Comparison of ENCODE assay signal across 12 cellular contexts in the genomic region with DNA sequence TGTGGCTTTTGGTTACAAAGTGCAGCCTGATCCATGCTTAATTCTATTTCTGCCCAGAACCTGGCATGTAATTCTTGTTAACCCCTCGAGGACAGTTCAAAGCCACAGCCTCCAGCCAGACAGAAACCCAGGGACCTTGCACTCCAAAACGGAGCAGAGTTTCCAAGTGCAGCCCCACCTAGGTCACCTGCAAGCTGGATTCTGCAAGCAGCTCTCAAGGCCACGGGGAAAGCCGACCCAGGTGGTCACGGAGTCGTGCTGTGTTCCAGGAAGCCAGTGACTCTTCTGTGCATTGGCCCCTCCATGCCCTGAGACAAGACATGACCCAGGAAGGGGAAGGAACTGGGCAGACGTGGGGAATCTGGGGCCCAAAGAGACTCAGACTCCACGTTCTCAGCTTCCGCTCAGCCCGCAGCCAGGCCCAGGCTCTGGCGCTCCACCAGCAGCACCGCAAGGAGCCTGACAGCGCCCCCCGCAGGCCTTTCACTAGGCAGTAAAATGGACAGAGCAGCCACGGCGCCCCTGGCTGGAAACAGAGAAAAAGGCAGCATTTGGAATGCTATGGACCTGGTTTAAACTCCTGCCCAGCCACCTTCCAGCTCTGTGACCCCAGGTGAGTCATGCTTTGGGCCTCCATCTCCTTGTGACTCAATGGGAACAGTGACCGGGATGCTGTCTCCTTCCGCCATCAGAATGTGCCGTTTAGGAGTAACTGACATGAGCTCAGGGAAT. TPM values are rescaled to one million over a fixed set of nuclear protein-coding genes. Genes with fewer than 3 reads are reported as not detected.
A peak's percentile ranks its signal among the peaks of the same experiment; 100 is the strongest.
DNase-seq lines count a peak whose midpoint lies in the region; ATAC-seq and TF ChIP-seq lines count a peak whose summit lies in the region.
"Had no signal": no experiment of that assay in that cellular context is flagged by ENCODE, and none has a peak within 500 bp of the region (broad histone marks: within the 10 kb centered on the region; RNA-seq: fewer than 3 reads in every experiment).

No MANE protein-coding gene starts in this region.

- no peak overlapping the region for H3K4me3 Mint-ChIP-seq in GM23338
- H3K4me3 Mint-ChIP-seq: memory B cell had no signal

- no peaks in the 10 kb centered on the region for H4K20me1 ChIP-seq in GM23338 (replicated peaks; ENCODE audit: insufficient read depth)

- H2AFZ ChIP-seq in GM23338, result no peak overlapping the region

- TF ChIP-seq POLR2A in tibial nerve (IDR thresholded peaks at IDR 0.05), result no peak

- TF ChIP-seq EP300 in tibial nerve (IDR thresholded peaks at IDR 0.05), result no peak

- peaks cover 29% of the 10 kb centered on the region for H3K4me1 ChIP-seq in GM23338 (ENCODE audit: insufficient read depth)
- H3K4me1 ChIP-seq in tibial nerve, result no peaks in the 10 kb centered on the region

- ATAC-seq in GM23338, result peak; percentile 73
- no peak for ATAC-seq in GM18907 (IDR thresholded peaks at IDR 0.05; ENCODE audit: unreplicated experiment)

- no peaks in the 10 kb centered on the region for H3K9me3 ChIP-seq in tibial nerve

- H3K9me2 ChIP-seq in GM23338 (ENCODE audit: insufficient read depth), result no peaks in the 10 kb centered on the region

- H3K27ac ChIP-seq in GM23338 (ENCODE audit: low read depth) (peak overlapping the region; percentile 74), VCaP (no peak overlapping the region), tibial nerve (no peak overlapping the region)

- H3K4me2 ChIP-seq in GM23338, result no peak overlapping the region

- WGBS in tibial nerve, 2 donors, result 68 to 71% methylated on average over 18 to 19 of the region's 19 CpGs

- H3K27me3 ChIP-seq in GM23338 (ENCODE audit: insufficient read depth) (no peaks in the 10 kb centered on the region), tibial nerve (no peaks in the 10 kb centered on the region)

- peak; percentile 66 for DNase-seq in A172 (ENCODE audit: low spot score)
- DNase-seq in GM23338 (ENCODE audit: low spot score), result peak; percentile 94
- DNase-seq in iPS DF 4.7 (ENCODE audit: extremely low read depth, low spot score), result peak; percentile 30
- DNase-seq in DMS53 treated with DMSO at 0.1 percent for 48 hours (lab: John Stamatoyannopoulos, UW; ENCODE audit: unreplicated experiment), result no peak
- DNase-seq in Kasumi-1 (lab: John Stamatoyannopoulos, UW), result no peak
- no peak for DNase-seq in tibial nerve (ENCODE audit: low spot score in 2 of 2)
- DNase-seq: activated CD8-positive, alpha-beta memory T cell treated with anti-CD3 and anti-CD28 coated beads, Interleukin-2, amount 50 U/mL, for 48 hours; NCI-H2029 had no signal

- H3K27ac Mint-ChIP-seq in GM23338, result 0 out of 2 replicates have a peak overlapping the region, but pooled peaks have one; percentile 44

- H3K4me1 Mint-ChIP-seq in GM23338, result peaks cover 26% of the 10 kb centered on the region

- no peaks in the 10 kb centered on the region for H3K79me2 ChIP-seq in GM23338 (replicated peaks; ENCODE audit: insufficient read depth)

- H3K4me3 ChIP-seq in GM23338 (no peak overlapping the region), tibial nerve (no peak overlapping the region)

- TF ChIP-seq CTCF in GM23338 (conservative IDR thresholded peaks at IDR 0.05; ENCODE audit: low read depth in 2 of 2), result peak; percentile 82 to 91
- peak; percentile 17; the same call in 1 of the 2 replicates for TF ChIP-seq CTCF in VCaP (conservative IDR thresholded peaks at IDR 0.05)
- TF ChIP-seq CTCF in tibial nerve (IDR thresholded peaks at IDR 0.05), result no peak

- no peaks in the 10 kb centered on the region for H3K36me3 Mint-ChIP-seq in GM23338 (ENCODE audit: low read depth)
- H3K36me3 Mint-ChIP-seq: memory B cell had no signal

- H3K9me3 Mint-ChIP-seq in GM23338, result no peaks in the 10 kb centered on the region; the same call in 2 of the 3 replicates
- H3K9me3 Mint-ChIP-seq: memory B cell had no signal

- no peaks in the 10 kb centered on the region for H3K36me3 ChIP-seq in GM23338 (ENCODE audit: insufficient read depth)
- H3K36me3 ChIP-seq in tibial nerve, result peaks cover 0 to 1% (median 0%) of the 10 kb centered on the region in 3 donors

- H3K27me3 Mint-ChIP-seq in GM23338 (ENCODE audit: insufficient read depth, low read depth, poor library complexity), result peaks cover 13% of the 10 kb centered on the region
- H3K27me3 Mint-ChIP-seq: memory B cell had no signal

- H3F3A ChIP-seq in GM23338 (replicated peaks; ENCODE audit: low read depth), result peaks cover 18% of the 10 kb centered on the region; the same call in 1 of the 2 replicates

TF ChIP-seq in GM23338, 12 proteins besides CTCF, POLR2A, EP300 and RAD21 (continues in another document):
- TF ChIP-seq POLR2AphosphoS5 (IDR thresholded peaks at IDR 0.05; ENCODE audit: low read depth) (no peak), JUNB (IDR thresholded peaks at IDR 0.05; ENCODE audit: unreplicated experiment) (no peak), EZH2phosphoT487 (IDR thresholded peaks at IDR 0.05; ENCODE audit: unreplicated experiment) (no peak), ZNF331 (CRISPR knock-in tag; IDR thresholded peaks at IDR 0.05; ENCODE audit: low read depth) (no peak), EZH2 (IDR thresholded peaks at IDR 0.05; ENCODE audit: low read depth, unreplicated experiment) (no peak), STAT1 (IDR thresholded peaks at IDR 0.05; ENCODE audit: unreplicated experiment) (no peak), NANOG (IDR thresholded peaks at IDR 0.05; ENCODE audit: borderline replicate concordance) (no peak)
- TF ChIP-seq, protein P1, sequence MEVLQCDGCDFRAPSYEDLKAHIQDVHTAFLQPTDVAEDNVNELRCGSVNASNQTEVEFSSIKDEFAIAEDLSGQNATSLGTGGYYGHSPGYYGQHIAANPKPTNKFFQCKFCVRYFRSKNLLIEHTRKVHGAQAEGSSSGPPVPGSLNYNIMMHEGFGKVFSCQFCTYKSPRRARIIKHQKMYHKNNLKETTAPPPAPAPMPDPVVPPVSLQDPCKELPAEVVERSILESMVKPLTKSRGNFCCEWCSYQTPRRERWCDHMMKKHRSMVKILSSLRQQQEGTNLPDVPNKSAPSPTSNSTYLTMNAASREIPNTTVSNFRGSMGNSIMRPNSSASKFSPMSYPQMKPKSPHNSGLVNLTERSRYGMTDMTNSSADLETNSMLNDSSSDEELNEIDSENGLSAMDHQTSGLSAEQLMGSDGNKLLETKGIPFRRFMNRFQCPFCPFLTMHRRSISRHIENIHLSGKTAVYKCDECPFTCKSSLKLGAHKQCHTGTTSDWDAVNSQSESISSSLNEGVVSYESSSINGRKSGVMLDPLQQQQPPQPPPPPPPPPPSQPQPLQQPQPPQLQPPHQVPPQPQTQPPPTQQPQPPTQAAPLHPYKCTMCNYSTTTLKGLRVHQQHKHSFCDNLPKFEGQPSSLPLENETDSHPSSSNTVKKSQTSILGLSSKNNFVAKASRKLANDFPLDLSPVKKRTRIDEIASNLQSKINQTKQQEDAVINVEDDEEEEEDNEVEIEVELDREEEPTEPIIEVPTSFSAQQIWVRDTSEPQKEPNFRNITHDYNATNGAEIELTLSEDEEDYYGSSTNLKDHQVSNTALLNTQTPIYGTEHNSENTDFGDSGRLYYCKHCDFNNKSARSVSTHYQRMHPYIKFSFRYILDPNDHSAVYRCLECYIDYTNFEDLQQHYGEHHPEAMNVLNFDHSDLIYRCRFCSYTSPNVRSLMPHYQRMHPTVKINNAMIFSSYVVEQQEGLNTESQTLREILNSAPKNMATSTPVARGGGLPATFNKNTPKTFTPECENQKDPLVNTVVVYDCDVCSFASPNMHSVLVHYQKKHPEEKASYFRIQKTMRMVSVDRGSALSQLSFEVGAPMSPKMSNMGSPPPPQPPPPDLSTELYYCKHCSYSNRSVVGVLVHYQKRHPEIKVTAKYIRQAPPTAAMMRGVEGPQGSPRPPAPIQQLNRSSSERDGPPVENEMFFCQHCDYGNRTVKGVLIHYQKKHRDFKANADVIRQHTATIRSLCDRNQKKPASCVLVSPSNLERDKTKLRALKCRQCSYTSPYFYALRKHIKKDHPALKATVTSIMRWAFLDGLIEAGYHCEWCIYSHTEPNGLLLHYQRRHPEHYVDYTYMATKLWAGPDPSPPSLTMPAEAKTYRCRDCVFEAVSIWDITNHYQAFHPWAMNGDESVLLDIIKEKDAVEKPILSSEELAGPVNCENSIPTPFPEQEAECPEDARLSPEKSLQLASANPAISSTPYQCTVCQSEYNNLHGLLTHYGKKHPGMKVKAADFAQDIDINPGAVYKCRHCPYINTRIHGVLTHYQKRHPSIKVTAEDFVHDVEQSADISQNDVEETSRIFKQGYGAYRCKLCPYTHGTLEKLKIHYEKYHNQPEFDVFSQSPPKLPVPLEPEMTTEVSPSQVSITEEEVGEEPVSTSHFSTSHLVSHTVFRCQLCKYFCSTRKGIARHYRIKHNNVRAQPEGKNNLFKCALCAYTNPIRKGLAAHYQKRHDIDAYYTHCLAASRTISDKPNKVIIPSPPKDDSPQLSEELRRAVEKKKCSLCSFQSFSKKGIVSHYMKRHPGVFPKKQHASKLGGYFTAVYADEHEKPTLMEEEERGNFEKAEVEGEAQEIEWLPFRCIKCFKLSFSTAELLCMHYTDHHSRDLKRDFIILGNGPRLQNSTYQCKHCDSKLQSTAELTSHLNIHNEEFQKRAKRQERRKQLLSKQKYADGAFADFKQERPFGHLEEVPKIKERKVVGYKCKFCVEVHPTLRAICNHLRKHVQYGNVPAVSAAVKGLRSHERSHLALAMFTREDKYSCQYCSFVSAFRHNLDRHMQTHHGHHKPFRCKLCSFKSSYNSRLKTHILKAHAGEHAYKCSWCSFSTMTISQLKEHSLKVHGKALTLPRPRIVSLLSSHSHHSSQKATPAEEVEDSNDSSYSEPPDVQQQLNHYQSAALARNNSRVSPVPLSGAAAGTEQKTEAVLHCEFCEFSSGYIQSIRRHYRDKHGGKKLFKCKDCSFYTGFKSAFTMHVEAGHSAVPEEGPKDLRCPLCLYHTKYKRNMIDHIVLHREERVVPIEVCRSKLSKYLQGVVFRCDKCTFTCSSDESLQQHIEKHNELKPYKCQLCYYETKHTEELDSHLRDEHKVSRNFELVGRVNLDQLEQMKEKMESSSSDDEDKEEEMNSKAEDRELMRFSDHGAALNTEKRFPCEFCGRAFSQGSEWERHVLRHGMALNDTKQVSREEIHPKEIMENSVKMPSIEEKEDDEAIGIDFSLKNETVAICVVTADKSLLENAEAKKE (CRISPR knock-in tag; IDR thresholded peaks at IDR 0.05), result no peak

RNA-seq across cellular contexts. Expression of gene GSG1L, which starts 27.3 kb away (rescaled TPM):
- not detected in 2 replicates for total RNA-seq in A172 (2014; rRNA removed; shearing (Covaris generic))
- total RNA-seq in GM23338 (2014; rRNA removed; shearing (Covaris generic)), result 0.63 TPM in 1 of 2 replicates, not detected in the other
- polyA plus RNA-seq in GM23338 (2016; fragmentation: Nextera tagmentation; extraction: Ambion mirVana), result 0.19 and 0.36 TPM in 2 replicates
- total RNA-seq in tibial nerve, result not detected
- total RNA-seq: dermis microvascular lymphatic vessel endothelial cell had no signal

Comparison
In these comparisons a context has a peak if more than half of its experiments do, and no peak if none do; other contexts are left out.
1. DNase-seq: peak in A172 (single experiment), GM23338 (single experiment) and iPS DF 4.7 (single experiment); none in DMS53 treated with DMSO at 0.1 percent for 48 hours (single experiment), Kasumi-1 (0 of 2) and tibial nerve (0 of 2).
2. CTCF ChIP-seq: peak in GM23338 (2 of 2) and VCaP (single experiment); none in tibial nerve (0 of 5).